ENCODE assay signal across 1 cellular context in the genomic region with DNA sequence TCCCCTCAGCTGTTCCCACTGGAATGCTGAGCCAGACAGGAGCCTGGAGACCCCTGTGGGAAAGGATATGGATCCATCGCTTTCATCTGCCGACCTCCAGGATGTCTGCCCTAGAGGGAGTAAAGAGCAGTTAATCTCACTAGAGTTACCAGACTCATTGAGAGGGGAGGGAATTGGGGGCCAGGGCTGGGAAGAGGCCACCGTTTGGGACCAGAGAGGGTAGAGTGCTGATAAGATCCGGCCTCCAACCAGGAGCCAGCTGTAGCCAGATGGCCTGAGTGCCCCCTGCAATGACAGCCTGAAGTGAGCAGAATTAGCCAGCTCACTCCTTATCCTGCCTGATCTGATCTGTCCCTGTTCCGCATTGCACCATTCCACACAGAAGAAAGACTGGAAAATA.
TF ChIP-seq lines count a peak whose summit lies in the region.

No MANE protein-coding gene starts in this region.

TF ChIP-seq in HepG2, 621 proteins besides CTCF, POLR2A, EP300 and RAD21:
- TF ChIP-seq ZNF180 (CRISPR knock-in tag; IDR thresholded peaks at IDR 0.05; ENCODE audit: borderline replicate concordance, low read depth) (no peak), ZNF781 (CRISPR knock-in tag; IDR thresholded peaks at IDR 0.05; ENCODE audit: borderline replicate concordance, not compliant biosample characterization) (no peak), ZFP62 (CRISPR knock-in tag; IDR thresholded peaks at IDR 0.05) (no peak), NONO (IDR thresholded peaks at IDR 0.05) (no peak), NONO (CRISPR knock-in tag; conservative IDR thresholded peaks at IDR 0.05) (no peak), SIX1 (CRISPR knock-in tag; IDR thresholded peaks at IDR 0.05; ENCODE audit: borderline replicate concordance) (no peak)
